In the genomic region with DNA sequence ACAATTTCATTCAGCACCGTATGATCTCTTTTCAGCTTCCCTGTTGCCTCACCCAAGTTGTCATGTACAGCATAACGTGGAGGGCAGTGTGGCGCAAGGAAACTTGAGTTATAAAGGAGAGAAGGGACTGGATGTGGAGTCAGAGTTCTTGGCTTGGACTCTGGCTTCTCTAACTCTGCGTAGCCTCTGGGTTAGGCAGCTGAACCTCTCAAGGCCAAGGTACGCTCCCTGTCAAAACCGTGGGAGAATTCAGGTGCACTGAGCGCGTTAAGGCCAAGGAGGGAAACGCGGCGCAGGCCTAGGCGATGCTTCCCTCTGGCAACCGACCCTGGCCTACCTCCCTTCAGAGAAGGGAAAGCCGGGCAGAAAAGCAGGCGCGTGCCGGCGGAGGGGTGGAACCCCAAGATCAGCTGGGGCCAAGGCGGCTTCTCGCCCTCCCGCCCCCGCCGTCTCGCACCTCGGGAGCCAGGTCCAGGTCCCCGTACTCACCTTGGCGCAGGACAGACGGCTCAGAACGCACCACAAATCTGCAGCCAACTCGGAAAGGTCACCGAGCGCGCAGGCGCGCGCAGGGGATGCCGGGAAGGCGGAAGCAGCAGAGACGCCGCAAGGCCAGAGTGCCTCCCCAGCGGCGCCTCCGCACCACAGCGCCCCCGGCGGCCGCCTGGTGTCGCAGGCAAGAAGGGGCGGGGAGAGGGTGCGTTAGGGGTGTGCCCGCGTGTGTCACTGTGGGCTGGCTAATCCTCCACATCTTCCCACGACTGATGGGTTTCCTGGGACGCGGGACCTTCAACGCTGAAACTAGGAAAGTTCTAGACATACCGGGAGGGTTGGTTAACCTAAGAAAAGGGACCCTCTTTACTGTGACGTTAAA, we compare ENCODE assay signal across 8 cellular contexts. TPM values are rescaled to one million over a fixed set of nuclear protein-coding genes. Genes with fewer than 3 reads are reported as not detected.
A peak's percentile ranks its signal among the peaks of the same experiment; 100 is the strongest.
DNase-seq lines count a peak whose midpoint lies in the region; ATAC-seq lines count a peak whose summit lies in the region.

No MANE protein-coding gene starts in this region.

- DNase-seq in DMS79 (lab: John Stamatoyannopoulos, UW) (peak; percentile 83), OCI-M2 (lab: John Stamatoyannopoulos, UW; ENCODE audit: unreplicated experiment) (peak; percentile 71)
- peak; percentile 89 for DNase-seq in Jurkat, Clone E6-1 (ENCODE audit: low read depth, low spot score)
- peak; percentile 97 for DNase-seq in activated T-cell treated with anti-CD3 and anti-CD28 coated beads, Interleukin-2, amount 50 U/mL, for 24 hours
- DNase-seq in stimulated activated CD8-positive, alpha-beta memory T cell treated with anti-CD3 and anti-CD28 coated beads, Interleukin-7, amount 100 ng/mL, for 1 hour (ENCODE audit: low read depth in 2 of 2), result peak; percentile 89 to 91

- peaks cover 8% of the 10 kb centered on the region for H3K27me3 Mint-ChIP-seq in activated T-cell treated with anti-CD3 and anti-CD28 coated beads, Interleukin-2, amount 50 U/mL, for 24 hours

- peaks cover 33% of the 10 kb centered on the region for H3K36me3 Mint-ChIP-seq in activated T-cell treated with anti-CD3 and anti-CD28 coated beads, Interleukin-2, amount 50 U/mL, for 24 hours (ENCODE audit: low read depth)

- H3K36me3 ChIP-seq in esophagus (ENCODE audit: control insufficient read depth in 2 of 2, insufficient read depth in 2 of 2, low read length in 1 of 2) (peaks cover 0 to 10% of the 10 kb centered on the region in 2 donors), muscle layer of colon (ENCODE audit: insufficient read depth, low read length) (peaks cover 9% of the 10 kb centered on the region)

- H3K4me3 ChIP-seq in Jurkat, Clone E6-1 (ENCODE audit: low read length), result peak overlapping the region; percentile 85
- H3K4me3 ChIP-seq in esophagus (ENCODE audit: low read depth in 1 of 2, low read length in 2 of 2), result peak overlapping the region; percentile 77 to 93
- H3K4me3 ChIP-seq in muscle layer of colon (ENCODE audit: low read depth in 1 of 2, low read length in 2 of 2), result peak overlapping the region; percentile 80 to 99

- H3K9me3 Mint-ChIP-seq in activated T-cell treated with anti-CD3 and anti-CD28 coated beads, Interleukin-2, amount 50 U/mL, for 24 hours, result no peaks in the 10 kb centered on the region

- H3K4me1 ChIP-seq in esophagus (ENCODE audit: control insufficient read depth in 2 of 2, insufficient read depth in 2 of 2, low read length in 1 of 2), result peaks cover 0 to 2% of the 10 kb centered on the region in 2 donors
- H3K4me1 ChIP-seq in muscle layer of colon (ENCODE audit: insufficient read depth, low read length), result peaks cover 16% of the 10 kb centered on the region

- 1% methylated on average over 58 of the region's 58 CpGs for WGBS in esophagus, 2 donors

- peak overlapping the region; percentile 96 for H3K9ac ChIP-seq in muscle layer of colon (ENCODE audit: low read length)

- peak overlapping the region; percentile 75 to 95 for H3K27ac ChIP-seq in esophagus (ENCODE audit: low read depth in 2 of 2, low read length in 1 of 2)
- H3K27ac ChIP-seq in muscle layer of colon (ENCODE audit: low read depth, low read length), result peak overlapping the region; percentile 75

- peak; percentile 95 for ATAC-seq in GM21619 (IDR thresholded peaks at IDR 0.05; ENCODE audit: unreplicated experiment)

- H3K4me1 Mint-ChIP-seq in activated T-cell treated with anti-CD3 and anti-CD28 coated beads, Interleukin-2, amount 50 U/mL, for 24 hours (ENCODE audit: low read depth), result peaks cover 26% of the 10 kb centered on the region

- no peaks in the 10 kb centered on the region for H3K27me3 ChIP-seq in esophagus (ENCODE audit: control insufficient read depth in 1 of 2, insufficient read depth in 2 of 2, low read length in 2 of 2)
- H3K27me3 ChIP-seq in muscle layer of colon (ENCODE audit: control insufficient read depth in 1 of 2, insufficient read depth in 2 of 2, low read length in 2 of 2), result no peaks in the 10 kb centered on the region

- H3K9me3 ChIP-seq in esophagus (ENCODE audit: control insufficient read depth in 2 of 2, insufficient read depth in 1 of 2, low read depth in 1 of 2, low read length in 1 of 2) (no peaks in the 10 kb centered on the region), muscle layer of colon (ENCODE audit: low read length) (no peaks in the 10 kb centered on the region)

- peak overlapping the region; percentile 92 for H3K27ac Mint-ChIP-seq in activated T-cell treated with anti-CD3 and anti-CD28 coated beads, Interleukin-2, amount 50 U/mL, for 24 hours

- H3K4me3 Mint-ChIP-seq in activated T-cell treated with anti-CD3 and anti-CD28 coated beads, Interleukin-2, amount 50 U/mL, for 24 hours, result peak overlapping the region; percentile 95

RNA-seq across cellular contexts. Expression of a gene that starts 7.0 kb away (rescaled TPM):
- polyA plus RNA-seq in Jurkat, Clone E6-1 (2012; ENCODE audit: insufficient read depth, insufficient read length), result not detected
- polyA plus RNA-seq in esophagus, result under 1 TPM; 0.28 to 0.39 TPM

RNA-seq across cellular contexts. Expression of a gene that starts 21.1 kb away (rescaled TPM):
- polyA plus RNA-seq in Jurkat, Clone E6-1 (2012; ENCODE audit: insufficient read depth, insufficient read length), result not detected
- not detected for polyA plus RNA-seq in esophagus

Comparison
In these comparisons a context has a peak if more than half of its experiments do, and no peak if none do; other contexts are left out.
1. Peak in every context shown above with its lines: DNase-seq, ATAC-seq, H3K4me3 ChIP-seq and H3K27ac ChIP-seq.